ENCODE assay signal across 1 cellular context in genomic region chr2:6080837-6081541, GRCh38.
TF ChIP-seq lines count a peak whose summit lies in the region.

No MANE protein-coding gene starts in this region.

TF ChIP-seq in WTC11, 78 proteins besides CTCF, POLR2A, EP300 and RAD21 (continued from another document):
- TF ChIP-seq FOXP4 (CRISPR knock-in tag; IDR thresholded peaks at IDR 0.05) (no peak), TEAD4 (CRISPR knock-in tag; IDR thresholded peaks at IDR 0.05) (no peak), STAT6 (CRISPR knock-in tag; conservative IDR thresholded peaks at IDR 0.05; ENCODE audit: low read depth) (no peak), FOXK1 (CRISPR knock-in tag; IDR thresholded peaks at IDR 0.05) (no peak), JAZF1 (CRISPR knock-in tag; IDR thresholded peaks at IDR 0.05) (no peak), NFE2L1 (CRISPR knock-in tag; IDR thresholded peaks at IDR 0.05) (no peak), NR2C2 (CRISPR knock-in tag; IDR thresholded peaks at IDR 0.05) (no peak), ZMAT4 (CRISPR knock-in tag; IDR thresholded peaks at IDR 0.05) (no peak), GABPB1 (CRISPR knock-in tag; IDR thresholded peaks at IDR 0.05) (no peak), ZNF232 (CRISPR knock-in tag; IDR thresholded peaks at IDR 0.05) (no peak), TCF7 (CRISPR knock-in tag; IDR thresholded peaks at IDR 0.05; ENCODE audit: low read depth) (no peak), USF2 (CRISPR knock-in tag; IDR thresholded peaks at IDR 0.05) (no peak)
